13 cellular contexts compared by ENCODE assay signal in genomic region chr4:169243808-169244207, GRCh38. TPM values are rescaled to one million over a fixed set of nuclear protein-coding genes. Genes with fewer than 3 reads are reported as not detected.
DNase-seq lines count a peak whose midpoint lies in the region.
"Had no signal": no experiment of that assay in that cellular context is flagged by ENCODE, and none has a peak within 500 bp of the region (broad histone marks: within the 10 kb centered on the region; RNA-seq: fewer than 3 reads in every experiment).

No MANE protein-coding gene starts in this region.

- H3K9me3 Mint-ChIP-seq in activated CD4-positive, alpha-beta memory T cell treated with anti-CD3 and anti-CD28 coated beads, Interleukin-2, amount 10 ng/mL, durations not matched to agents 7 days and 5 days = no peaks in the 10 kb centered on the region

- peaks cover 17% of the 10 kb centered on the region for H3K4me1 ChIP-seq in HUES6 (ENCODE audit: control insufficient read depth, insufficient read depth, low read length)

- no peaks in the 10 kb centered on the region for H3K4me1 Mint-ChIP-seq in activated CD4-positive, alpha-beta memory T cell treated with anti-CD3 and anti-CD28 coated beads, Interleukin-2, amount 10 ng/mL, durations not matched to agents 7 days and 5 days

- CTCF ChIA-PET in activated CD4-positive, alpha-beta memory T cell treated with anti-CD3 and anti-CD28 coated beads, Interleukin-2, amount 10 ng/mL, durations not matched to agents 7 days and 5 days (lab: Charles Lee) = no interaction called here

- H3K9me3 ChIP-seq in HUES6 (ENCODE audit: control insufficient read depth, insufficient read depth, low read depth, low read length) = no peaks in the 10 kb centered on the region
- H3K9me3 ChIP-seq: Peyer's patch had no signal

- peak overlapping the region; percentile 69; the same call in 1 of the 2 replicates for H3K27ac ChIP-seq in HUES6 (ENCODE audit: low read depth, low read length)
- H3K27ac ChIP-seq: Peyer's patch had no signal

- H3K4me3 ChIP-seq in HUES6 (ENCODE audit: low read depth, low read length) (no peak overlapping the region), skeletal muscle cell (ENCODE audit: low read depth, low read length) (no peak overlapping the region)
- H3K4me3 ChIP-seq: Peyer's patch had no signal

- peak; percentile 85 for DNase-seq in astrocyte of the hippocampus (ENCODE audit: low read depth, low spot score)
- peak; percentile 43 for DNase-seq in glomerular visceral epithelial cell (ENCODE audit: extremely low spot score)
- DNase-seq in skeletal muscle cell (ENCODE audit: low read depth) = peak; percentile 60
- DNase-seq in NCI-H524 treated with DMSO at 0.1 percent for 48 hours (lab: John Stamatoyannopoulos, UW) = no peak
- DNase-seq in midbrain (lab: John Stamatoyannopoulos, UW) = no peak
- DNase-seq in NCI-H1436 (lab: John Stamatoyannopoulos, UW) = no peak
- no peak for DNase-seq in activated CD4-positive, alpha-beta memory T cell treated with anti-CD3 and anti-CD28 coated beads, Interleukin-2, amount 10 ng/mL, durations not matched to agents 7 days and 5 days
- DNase-seq: activated T-cell treated with anti-CD3 and anti-CD28 coated beads, Interleukin-2, amount 50 U/mL, for 48 hours; DND-41; NCI-H2171 treated with DMSO at 0.1 percent for 48 hours; occipital lobe; Peyer's patch had no signal

- no peaks in the 10 kb centered on the region for H3K36me3 Mint-ChIP-seq in activated CD4-positive, alpha-beta memory T cell treated with anti-CD3 and anti-CD28 coated beads, Interleukin-2, amount 10 ng/mL, durations not matched to agents 7 days and 5 days (ENCODE audit: low read depth)

- H3K4me3 Mint-ChIP-seq in activated CD4-positive, alpha-beta memory T cell treated with anti-CD3 and anti-CD28 coated beads, Interleukin-2, amount 10 ng/mL, durations not matched to agents 7 days and 5 days = no peak overlapping the region

- no peak overlapping the region for H3K9ac ChIP-seq in HUES6 (ENCODE audit: low read length)

- H3K36me3 ChIP-seq in HUES6 (ENCODE audit: control insufficient read depth, insufficient read depth, low read length) = 0 out of 2 replicates have a peak, but pooled peaks cover 3% of the 10 kb centered on the region
- H3K36me3 ChIP-seq: Peyer's patch had no signal

- POLR2A ChIA-PET in activated CD4-positive, alpha-beta memory T cell treated with anti-CD3 and anti-CD28 coated beads, Interleukin-2, amount 10 ng/mL, durations not matched to agents 7 days and 5 days (lab: Charles Lee) = no interaction called here

- no peaks in the 10 kb centered on the region for H3K27me3 ChIP-seq in HUES6 (ENCODE audit: control insufficient read depth, insufficient read depth, low read length)
- H3K27me3 ChIP-seq: Peyer's patch had no signal

- peaks cover 9% of the 10 kb centered on the region for H3K27me3 Mint-ChIP-seq in activated CD4-positive, alpha-beta memory T cell treated with anti-CD3 and anti-CD28 coated beads, Interleukin-2, amount 10 ng/mL, durations not matched to agents 7 days and 5 days

- no peak overlapping the region for H3K27ac Mint-ChIP-seq in activated CD4-positive, alpha-beta memory T cell treated with anti-CD3 and anti-CD28 coated beads, Interleukin-2, amount 10 ng/mL, durations not matched to agents 7 days and 5 days

RNA-seq across cellular contexts. Expression of gene SH3RF1, which starts 26.9 kb away (rescaled TPM):
- total RNA-seq in activated CD4-positive, alpha-beta memory T cell treated with anti-CD3 and anti-CD28 coated beads, Interleukin-2, amount 10 ng/mL, durations not matched to agents 7 days and 5 days = under 1 TPM in 1 of 2 experiments, not detected in 1; 0.23 TPM

Comparison
In these comparisons a context has a peak if more than half of its experiments do, and no peak if none do; other contexts are left out.
1. DNase-seq: peak in astrocyte of the hippocampus (single experiment), glomerular visceral epithelial cell (single experiment) and skeletal muscle cell (single experiment); none in NCI-H524 treated with DMSO at 0.1 percent for 48 hours (single experiment), midbrain (single experiment), NCI-H1436 (single experiment) and activated CD4-positive, alpha-beta memory T cell treated with anti-CD3 and anti-CD28 coated beads, Interleukin-2, amount 10 ng/mL, durations not matched to agents 7 days and 5 days (single experiment).